ENCODE assay signal across 10 cellular contexts in genomic region chr7:50166997-50167961, GRCh38.
DNase-seq lines count a peak whose midpoint lies in the region; ATAC-seq and TF ChIP-seq lines count a peak whose summit lies in the region.
"Had no signal": no experiment of that assay in that cellular context is flagged by ENCODE, and none has a peak within 500 bp of the region (broad histone marks: within the 10 kb centered on the region; RNA-seq: fewer than 3 reads in every experiment).

No MANE protein-coding gene starts in this region.

- H3K27me3 Mint-ChIP-seq in endodermal cell (ENCODE audit: insufficient read depth), result no peaks in the 10 kb centered on the region

- H3K9ac ChIP-seq in endodermal cell (ENCODE audit: extremely low read depth, low read length, poor library complexity, severe bottlenecking), result no peak overlapping the region

- H3K27ac Mint-ChIP-seq in endodermal cell, result peak overlapping the region; percentile 30

- ATAC-seq in GM18502 (IDR thresholded peaks at IDR 0.05; ENCODE audit: poor library complexity, unreplicated experiment) (peak; percentile 63), GM21576 (IDR thresholded peaks at IDR 0.05; ENCODE audit: unreplicated experiment) (peak; percentile 64), GM21528 (IDR thresholded peaks at IDR 0.05; ENCODE audit: low FRiP score, unreplicated experiment) (no peak), HG03280 (IDR thresholded peaks at IDR 0.05; ENCODE audit: unreplicated experiment) (no peak), HG02571 (IDR thresholded peaks at IDR 0.05; ENCODE audit: unreplicated experiment) (no peak), HG02763 (IDR thresholded peaks at IDR 0.05; ENCODE audit: unreplicated experiment) (no peak)

- no peaks in the 10 kb centered on the region for H3K4me1 ChIP-seq in endodermal cell (ENCODE audit: control insufficient read depth, insufficient read depth, low read length)

- no peaks in the 10 kb centered on the region for H3K36me3 ChIP-seq in endodermal cell (ENCODE audit: control insufficient read depth, insufficient read depth, low read length)

- no peak overlapping the region for H3K27ac ChIP-seq in endodermal cell (ENCODE audit: low read depth, low read length)

- DNase-seq in NB4 (ENCODE audit: low read depth), result peak; percentile 84
- DNase-seq in endodermal cell, result no peak
- DNase-seq: activated gamma-delta T cell treated with Interleukin-2 at 50 U/mL for 16 hours, NCI-H526 had no signal

- WGBS in endodermal cell (ENCODE audit: insufficient coverage in 1 of 2, insufficient read length in 1 of 2), 2 experiments, result 89 to 90% methylated on average over 7 to 13 of the region's 13 CpGs

- no peaks in the 10 kb centered on the region for H3K9me3 ChIP-seq in endodermal cell (ENCODE audit: control insufficient read depth, low read length)

- H3K4me3 Mint-ChIP-seq in endodermal cell, result no peak overlapping the region

- no peaks in the 10 kb centered on the region for H3K9me3 Mint-ChIP-seq in endodermal cell

- H3K4me3 ChIP-seq in NB4 (ENCODE audit: low read depth, low read length) (no peak overlapping the region), endodermal cell (ENCODE audit: low read length) (no peak overlapping the region)

- H3K4me1 Mint-ChIP-seq in endodermal cell, result no peaks in the 10 kb centered on the region

- no peaks in the 10 kb centered on the region for H3K27me3 ChIP-seq in endodermal cell (ENCODE audit: control insufficient read depth, insufficient read depth, low read length, poor library complexity, severe bottlenecking)

- TF ChIP-seq POLR2A in NB4 (IDR thresholded peaks at IDR 0.05; ENCODE audit: extremely low read depth, insufficient read length), result no peak

- H3K36me3 Mint-ChIP-seq in endodermal cell (ENCODE audit: low read depth), result no peaks in the 10 kb centered on the region

- TF ChIP-seq CTCF in NB4 (IDR thresholded peaks at IDR 0.05; ENCODE audit: low read depth, low read length), result no peak
- TF ChIP-seq CTCF in endodermal cell (conservative IDR thresholded peaks at IDR 0.05), result no peak

Comparison
In these comparisons a context has a peak if more than half of its experiments do, and no peak if none do; other contexts are left out.
1. ATAC-seq: peak in GM18502 (single experiment) and GM21576 (single experiment); none in GM21528 (single experiment), HG03280 (single experiment), HG02571 (single experiment) and HG02763 (single experiment).